Comparison of ENCODE assay signal across 8 cellular contexts in the genomic region with DNA sequence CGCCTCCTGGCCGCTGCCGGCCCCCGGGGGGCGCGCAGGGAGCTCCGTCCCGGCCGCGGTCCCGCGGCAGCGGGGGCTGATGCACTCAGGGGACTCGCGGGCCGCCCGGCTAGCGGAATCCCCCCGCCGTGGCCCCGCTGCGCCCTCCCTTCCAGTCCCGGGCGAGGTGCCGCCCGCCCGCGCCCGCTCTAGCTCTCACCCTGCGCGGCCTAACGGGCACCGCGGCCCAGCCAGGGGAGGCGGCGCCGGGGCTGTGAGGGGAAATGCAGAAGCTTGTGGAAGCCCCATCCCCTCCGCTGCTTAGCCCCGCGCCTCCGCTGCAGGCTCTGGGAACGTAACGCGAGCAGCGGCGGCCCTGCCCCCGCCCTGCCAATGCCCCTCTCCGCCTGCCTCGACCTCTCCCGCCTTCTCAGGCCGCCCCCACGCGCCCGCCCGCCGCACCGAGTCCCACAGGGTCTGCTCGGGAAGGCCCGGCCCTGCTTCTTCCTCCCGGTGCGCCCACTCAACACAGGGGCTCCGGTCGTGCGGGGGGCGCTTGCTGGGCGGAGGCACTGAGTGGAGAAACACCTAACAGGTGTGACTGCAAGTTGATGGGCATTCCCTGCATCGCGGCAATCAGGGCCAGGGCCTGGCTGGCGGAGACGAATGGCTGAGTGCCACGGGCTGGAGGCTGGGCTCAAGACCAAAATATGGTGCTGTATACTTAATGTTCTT. TPM values are rescaled to one million over a fixed set of nuclear protein-coding genes. Genes with fewer than 3 reads are reported as not detected.
DNase-seq lines count a peak whose midpoint lies in the region; TF ChIP-seq lines count a peak whose summit lies in the region.

No MANE protein-coding gene starts in this region.

- WGBS in adrenal gland, 4 donors: 2 to 11% (median 4%) methylated on average over 8 to 71 of the region's 71 CpGs
- no CpG with 5 or more reads among the region's 71 CpGs for WGBS in iPS DF 6.9 (ENCODE audit: insufficient coverage, insufficient read length)

- POLR2A ChIA-PET in RWPE1 (lab: Yijun Ruan, JAX; ENCODE audit: low non-redundant PET): no interaction called here
- POLR2A ChIA-PET in CD8-positive, alpha-beta memory T cell (lab: Charles Lee): no interaction called here

- no peak overlapping the region for H3K9ac ChIP-seq in skeletal muscle satellite cell (ENCODE audit: low read depth, low read length)

- H3K9me3 ChIP-seq in BE2C (no peaks in the 10 kb centered on the region), adrenal gland (replicated peaks in 1 of 3) (no peaks in the 10 kb centered on the region), iPS DF 6.9 (ENCODE audit: control insufficient read depth, insufficient read depth, low read length) (no peaks in the 10 kb centered on the region), skeletal muscle satellite cell (replicated peaks; ENCODE audit: low read length) (no peaks in the 10 kb centered on the region)
- H3K9me3 ChIP-seq in CD8-positive, alpha-beta memory T cell (ENCODE audit: low read length): no peaks in the 10 kb centered on the region

- H3K27me3 Mint-ChIP-seq in CD8-positive, alpha-beta memory T cell: peaks cover 27 to 56% of the 10 kb centered on the region in 2 donors

- H3K4me2 ChIP-seq in skeletal muscle satellite cell (ENCODE audit: low read length): peak overlapping the region; percentile 92

- H3K27ac ChIP-seq in adrenal gland: peak overlapping the region in 1 of 5 donors; percentile 8
- H3K27ac ChIP-seq in iPS DF 6.9 (ENCODE audit: low read length): no peak overlapping the region
- no peak overlapping the region for H3K27ac ChIP-seq in RWPE1
- no peak overlapping the region for H3K27ac ChIP-seq in CD8-positive, alpha-beta memory T cell (ENCODE audit: low read depth, low read length)

- H3K4me1 Mint-ChIP-seq in CD8-positive, alpha-beta memory T cell: peaks cover 2 to 16% (median 5%) of the 10 kb centered on the region in 3 donors

- CTCF ChIA-PET in RWPE1 (lab: Yijun Ruan, JAX): interaction anchor here (0.6 kb wide), 1 partner anchor 122 kb away, joined by 3 read pairs; no protein-coding TSS in a partner anchor
- CTCF ChIA-PET in CD8-positive, alpha-beta memory T cell (lab: Charles Lee): no interaction called here

- peak overlapping the region in 1 of 7 donors; percentile 23 for H3K4me3 Mint-ChIP-seq in CD8-positive, alpha-beta memory T cell

- H3K9me3 Mint-ChIP-seq in CD8-positive, alpha-beta memory T cell: peaks cover 0 to 13% (median 3%) of the 10 kb centered on the region in 5 donors

- H3K4me3 ChIP-seq in BE2C (ENCODE audit: low read depth, low read length): peak overlapping the region; percentile 85
- H3K4me3 ChIP-seq in H7 (ENCODE audit: insufficient read depth, low read depth, low read length): peak overlapping the region; percentile 62
- peak overlapping the region in 2 of 4 donors; percentile 25 to 51 for H3K4me3 ChIP-seq in adrenal gland
- peak overlapping the region; percentile 59; the same call in 1 of the 2 replicates for H3K4me3 ChIP-seq in iPS DF 6.9 (ENCODE audit: low read length)
- H3K4me3 ChIP-seq in skeletal muscle satellite cell (ENCODE audit: low read length): peak overlapping the region; percentile 65
- no peak overlapping the region for H3K4me3 ChIP-seq in CD8-positive, alpha-beta memory T cell (ENCODE audit: low read length)

- peaks cover 0 to 5% (median 0%) of the 10 kb centered on the region in 3 donors for H3K36me3 Mint-ChIP-seq in CD8-positive, alpha-beta memory T cell

- TF ChIP-seq POLR2A in adrenal gland (IDR thresholded peaks at IDR 0.05): no peak

- H3K27me3 ChIP-seq in BE2C: peaks cover 6% of the 10 kb centered on the region
- peaks cover 34% of the 10 kb centered on the region for H3K27me3 ChIP-seq in H7 (ENCODE audit: control insufficient read depth, insufficient read depth, low read length)
- H3K27me3 ChIP-seq in adrenal gland: peaks cover 3% of the 10 kb centered on the region
- peaks cover 12% of the 10 kb centered on the region; the same call in 1 of the 2 replicates for H3K27me3 ChIP-seq in iPS DF 6.9 (ENCODE audit: control insufficient read depth, insufficient read depth, low read length)
- H3K27me3 ChIP-seq in skeletal muscle satellite cell (ENCODE audit: control insufficient read depth, insufficient read depth, low read length): peaks cover 57% of the 10 kb centered on the region
- H3K27me3 ChIP-seq in CD8-positive, alpha-beta memory T cell (ENCODE audit: insufficient read depth, low read length, poor library complexity, severe bottlenecking): no peaks in the 10 kb centered on the region

- no peaks in the 10 kb centered on the region for H3K36me3 ChIP-seq in BE2C
- H3K36me3 ChIP-seq in H7 (replicated peaks; ENCODE audit: control insufficient read depth, insufficient read depth, low read length): no peaks in the 10 kb centered on the region
- no peaks in the 10 kb centered on the region for H3K36me3 ChIP-seq in adrenal gland (replicated peaks in 1 of 2)
- no peaks in the 10 kb centered on the region for H3K36me3 ChIP-seq in iPS DF 6.9 (ENCODE audit: control insufficient read depth, insufficient read depth, low read length)
- H3K36me3 ChIP-seq in skeletal muscle satellite cell (ENCODE audit: insufficient read depth, low read length): no peaks in the 10 kb centered on the region
- no peaks in the 10 kb centered on the region for H3K36me3 ChIP-seq in CD8-positive, alpha-beta memory T cell (ENCODE audit: insufficient read depth, low read length)

- no peak overlapping the region for H3K27ac Mint-ChIP-seq in CD8-positive, alpha-beta memory T cell

- DNase-seq in BE2C: peak; percentile 70
- DNase-seq in H7: peak; percentile 81
- DNase-seq in adrenal gland: peak in 6 of 7 donors; percentile 10 to 62 (median 26)
- DNase-seq in iPS DF 6.9 (ENCODE audit: low read depth, low spot score): no peak
- no peak for DNase-seq in RWPE1 (ENCODE audit: low spot score)
- no peak for DNase-seq in CD8-positive, alpha-beta memory T cell
- no peak for DNase-seq in stimulated activated CD4-positive, alpha-beta T cell treated with anti-CD3 and anti-CD28 coated beads, Interleukin-12 subunit alpha, Interleukin-12 subunit beta, amount 100 ng/mL, for 4 hours

- intact Hi-C loops in adrenal gland (cut with DNase I): no loop called here

- H3K4me1 ChIP-seq in BE2C: peaks cover 3% of the 10 kb centered on the region
- peaks cover 4 to 19% of the 10 kb centered on the region in 2 donors for H3K4me1 ChIP-seq in adrenal gland (replicated peaks in 1 of 2)
- no peaks in the 10 kb centered on the region for H3K4me1 ChIP-seq in iPS DF 6.9 (ENCODE audit: control insufficient read depth, insufficient read depth, low read length)
- H3K4me1 ChIP-seq in skeletal muscle satellite cell (ENCODE audit: control insufficient read depth, insufficient read depth, low read length): peaks cover 9% of the 10 kb centered on the region
- H3K4me1 ChIP-seq in CD8-positive, alpha-beta memory T cell (ENCODE audit: insufficient read depth, low read length): no peaks in the 10 kb centered on the region

- no peak for TF ChIP-seq CTCF in BE2C (IDR thresholded peaks at IDR 0.05; ENCODE audit: low read depth, low read length)
- no peak for TF ChIP-seq CTCF in adrenal gland (IDR thresholded peaks at IDR 0.05)
- TF ChIP-seq CTCF in RWPE1 (conservative IDR thresholded peaks at IDR 0.05; ENCODE audit: low read depth): no peak

RNA-seq across cellular contexts. Expression of a gene that starts 0.4 kb away (rescaled TPM):
- polyA plus RNA-seq in BE2C (2012; ENCODE audit: insufficient read depth, insufficient read length, low read depth): 12.4 TPM
- 0.15 and 0.42 TPM in 2 replicates for total RNA-seq in H7 (2014; rRNA removed; shearing (Covaris generic))
- total RNA-seq in adrenal gland: 1 to 10 TPM in 6 of 8 donors, under 1 TPM in 2; 0.32 to 7.2 (median 1.7) TPM
- polyA plus RNA-seq in adrenal gland: 1 to 10 TPM in 2 of 3 donors, under 1 TPM in 1; 0.34 to 2.4 (median 1.4) TPM
- total RNA-seq in skeletal muscle satellite cell (2012; rRNA removed): not detected in 2 replicates
- not detected for total RNA-seq in CD8-positive, alpha-beta memory T cell
- not detected for polyA plus RNA-seq in CD8-positive, alpha-beta memory T cell

Comparison
In these comparisons a context has a peak if more than half of its experiments do, and no peak if none do; other contexts are left out.
1. DNase-seq: peak in BE2C (single experiment), H7 (single experiment) and adrenal gland (6 of 7); none in iPS DF 6.9 (single experiment), RWPE1 (single experiment), CD8-positive, alpha-beta memory T cell (0 of 5) and stimulated activated CD4-positive, alpha-beta T cell treated with anti-CD3 and anti-CD28 coated beads, Interleukin-12 subunit alpha, Interleukin-12 subunit beta, amount 100 ng/mL, for 4 hours (single experiment).